ENCODE assay signal across 13 cellular contexts in genomic region chr3:194654443-194654842, GRCh38. TPM values are rescaled to one million over a fixed set of nuclear protein-coding genes. Genes with fewer than 3 reads are reported as not detected.
DNase-seq lines count a peak whose midpoint lies in the region; ATAC-seq and TF ChIP-seq lines count a peak whose summit lies in the region.
"Had no signal": no experiment of that assay in that cellular context is flagged by ENCODE, and none has a peak within 500 bp of the region (broad histone marks: within the 10 kb centered on the region; RNA-seq: fewer than 3 reads in every experiment).

No MANE protein-coding gene starts in this region.

- TF ChIP-seq CTCF in lower lobe of right lung (IDR thresholded peaks at IDR 0.05), result no peak

- peaks cover 35% of the 10 kb centered on the region for H3K4me1 Mint-ChIP-seq in activated T-helper 2 cell treated with anti-CD3 and anti-CD28 coated beads, Interferon-gamma antibody, Interleukin-2, Interleukin-4, amounts not matched to agents 10 μg/mL and 5 μg/mL and 100 μg/mL, durations not matched to agents 14 hours and 24 hours and 36 hours (ENCODE audit: low read depth)

- peak overlapping the region; percentile 97 for H3K27ac Mint-ChIP-seq in activated T-helper 2 cell treated with anti-CD3 and anti-CD28 coated beads, Interferon-gamma antibody, Interleukin-2, Interleukin-4, amounts not matched to agents 10 μg/mL and 5 μg/mL and 100 μg/mL, durations not matched to agents 14 hours and 24 hours and 36 hours

- no peaks in the 10 kb centered on the region for H3K9me3 Mint-ChIP-seq in activated T-helper 2 cell treated with anti-CD3 and anti-CD28 coated beads, Interferon-gamma antibody, Interleukin-2, Interleukin-4, amounts not matched to agents 10 μg/mL and 5 μg/mL and 100 μg/mL, durations not matched to agents 14 hours and 24 hours and 36 hours

- peak overlapping the region; percentile 67 for H3K4me3 Mint-ChIP-seq in activated T-helper 2 cell treated with anti-CD3 and anti-CD28 coated beads, Interferon-gamma antibody, Interleukin-2, Interleukin-4, amounts not matched to agents 10 μg/mL and 5 μg/mL and 100 μg/mL, durations not matched to agents 14 hours and 24 hours and 36 hours (ENCODE audit: low read depth)

- H3K36me3 Mint-ChIP-seq in activated T-helper 2 cell treated with anti-CD3 and anti-CD28 coated beads, Interferon-gamma antibody, Interleukin-2, Interleukin-4, amounts not matched to agents 10 μg/mL and 5 μg/mL and 100 μg/mL, durations not matched to agents 14 hours and 24 hours and 36 hours (ENCODE audit: low read depth), result peaks cover 88% of the 10 kb centered on the region

- no peak overlapping the region for H3K4me3 ChIP-seq in lower lobe of right lung
- H3K4me3 ChIP-seq: pancreas, suprapubic skin had no signal

- no peaks in the 10 kb centered on the region for H3K4me1 ChIP-seq in lower lobe of right lung
- H3K4me1 ChIP-seq: pancreas, suprapubic skin had no signal

- H3K9me3 ChIP-seq in lower lobe of right lung, result no peaks in the 10 kb centered on the region
- H3K9me3 ChIP-seq: pancreas, suprapubic skin had no signal

- no peaks in the 10 kb centered on the region for H3K27me3 ChIP-seq in lower lobe of right lung (ENCODE audit: low read depth)
- H3K27me3 ChIP-seq: pancreas, suprapubic skin had no signal

- peaks cover 87% of the 10 kb centered on the region for H3K36me3 ChIP-seq in lower lobe of right lung

- H3K27me3 Mint-ChIP-seq in activated T-helper 2 cell treated with anti-CD3 and anti-CD28 coated beads, Interferon-gamma antibody, Interleukin-2, Interleukin-4, amounts not matched to agents 10 μg/mL and 5 μg/mL and 100 μg/mL, durations not matched to agents 14 hours and 24 hours and 36 hours (ENCODE audit: low read depth), result no peaks in the 10 kb centered on the region

- peak; percentile 68 for ATAC-seq in GM18858 (IDR thresholded peaks at IDR 0.05; ENCODE audit: unreplicated experiment)
- peak; percentile 91 for ATAC-seq in GM19463 (IDR thresholded peaks at IDR 0.05; ENCODE audit: unreplicated experiment)
- ATAC-seq in HG03039 (IDR thresholded peaks at IDR 0.05; ENCODE audit: unreplicated experiment), result peak; percentile 51
- ATAC-seq in lower lobe of right lung, result no peak
- ATAC-seq: pancreas had no signal

- intact Hi-C loops in activated T-helper 2 cell treated with anti-CD3 and anti-CD28 coated beads, Interferon-gamma antibody, Interleukin-2, Interleukin-4, amounts not matched to agents 10 μg/mL and 5 μg/mL and 100 μg/mL, durations not matched to agents 14 hours and 24 hours and 36 hours (cut with micrococcal nuclease), result loop anchor here (1.0 kb wide), 1 partner anchor 21 kb away; no protein-coding TSS in a partner anchor
- intact Hi-C loops in lower lobe of right lung (cut with DNase I), result no loop called here

- H3K27ac ChIP-seq in lower lobe of right lung, result no peak overlapping the region
- H3K27ac ChIP-seq: pancreas, suprapubic skin had no signal

- DNase-seq in activated T-helper 2 cell treated with anti-CD3 and anti-CD28 coated beads, Interferon-gamma antibody, Interleukin-2, Interleukin-4, amounts not matched to agents 10 μg/mL and 5 μg/mL and 100 μg/mL, durations not matched to agents 14 hours and 24 hours and 36 hours (ENCODE audit: low spot score), result no peak
- DNase-seq in mucosa of gallbladder (ENCODE audit: low spot score), result no peak
- DNase-seq in lower lobe of right lung, result no peak
- DNase-seq in activated gamma-delta T cell (lab: John Stamatoyannopoulos, UW), result no peak
- DNase-seq: Calu3; effector CD4-positive, alpha-beta T cell; NCI-H446; pancreas; stimulated activated CD4-positive, alpha-beta T cell treated with anti-CD3 and anti-CD28 coated beads, Interleukin-2, amount 100 ng/mL, for 24 hours had no signal

RNA-seq across cellular contexts. Expression of gene LSG1, which starts 17.5 kb away (rescaled TPM):
- 52.8 and 53.6 TPM in 2 replicates for total RNA-seq in activated T-helper 2 cell treated with anti-CD3 and anti-CD28 coated beads, Interferon-gamma antibody, Interleukin-2, Interleukin-4, amounts not matched to agents 10 μg/mL and 5 μg/mL and 100 μg/mL, durations not matched to agents 14 hours and 24 hours and 36 hours
- 31.8 TPM for total RNA-seq in mucosa of gallbladder
- 40.9 TPM for total RNA-seq in lower lobe of right lung

RNA-seq across cellular contexts. Expression of gene TMEM44, which starts 21.2 kb away (rescaled TPM):
- total RNA-seq in activated T-helper 2 cell treated with anti-CD3 and anti-CD28 coated beads, Interferon-gamma antibody, Interleukin-2, Interleukin-4, amounts not matched to agents 10 μg/mL and 5 μg/mL and 100 μg/mL, durations not matched to agents 14 hours and 24 hours and 36 hours, result 9.3 and 9.4 TPM in 2 replicates
- 20.2 TPM for total RNA-seq in mucosa of gallbladder
- total RNA-seq in lower lobe of right lung, result 22.7 TPM

RNA-seq across cellular contexts. Expression of gene FAM43A, which starts 31.2 kb away (rescaled TPM):
- 6.9 and 7.0 TPM in 2 replicates for total RNA-seq in activated T-helper 2 cell treated with anti-CD3 and anti-CD28 coated beads, Interferon-gamma antibody, Interleukin-2, Interleukin-4, amounts not matched to agents 10 μg/mL and 5 μg/mL and 100 μg/mL, durations not matched to agents 14 hours and 24 hours and 36 hours
- 8.9 TPM for total RNA-seq in mucosa of gallbladder
- 12.9 TPM for total RNA-seq in lower lobe of right lung

Comparison
In these comparisons a context has a peak if more than half of its experiments do, and no peak if none do; other contexts are left out.
1. ATAC-seq: peak in GM18858 (single experiment), GM19463 (single experiment) and HG03039 (single experiment); none in lower lobe of right lung (0 of 2).